Comparison of ENCODE assay signal across 19 cellular contexts in genomic region chr6:34036357-34037069, GRCh38.
"Had no signal": no experiment of that assay in that cellular context is flagged by ENCODE, and none has a peak within 500 bp of the region (broad histone marks: within the 10 kb centered on the region; RNA-seq: fewer than 3 reads in every experiment).

No MANE protein-coding gene starts in this region.

- FAIRE-seq: bronchial epithelial cell had no signal

- H3K9me3 ChIP-seq: ascending aorta, heart left ventricle, mucosa of descending colon, prostate gland, spleen, upper lobe of right lung had no signal

- DNase-seq: activated CD4-positive, alpha-beta T cell treated with anti-CD3 and anti-CD28 coated beads, Interleukin-2, amount 50 U/mL, for 4 hours; activated naive CD8-positive, alpha-beta T cell treated with anti-CD3 and anti-CD28 coated beads, Interleukin-2, amount 50 U/mL, for 24 hours; activated T-cell treated with anti-CD3 and anti-CD28 coated beads, Interleukin-2, amount 50 U/mL, for 72 hours; foreskin keratinocyte; heart left ventricle; mammary epithelial cell; mucosa of descending colon; natural killer cell; occipital lobe; spleen; stimulated activated CD4-positive, alpha-beta T cell treated with anti-CD3 and anti-CD28 coated beads, Interleukin-1b, Interleukin-23, amount 100 ng/mL, for 48 hours; stimulated activated naive CD4-positive, alpha-beta T cell treated with Interleukin-2 at 50 U/mL for 16 hours; upper lobe of right lung had no signal

- H3K36me3 ChIP-seq: ascending aorta, heart left ventricle, prostate gland, spleen, upper lobe of right lung had no signal

- H3K4me1 ChIP-seq: ascending aorta, foreskin keratinocyte, heart left ventricle, prostate gland, spleen, upper lobe of right lung had no signal

- H3K27me3 ChIP-seq: ascending aorta, foreskin keratinocyte, upper lobe of right lung had no signal

- ATAC-seq: activated CD4-positive, CD25-positive, alpha-beta regulatory T cell treated with anti-CD3 and anti-CD28 coated beads, Interleukin-2, amount 50 U/mL, for 24 hours; activated naive CD8-positive, alpha-beta T cell treated with anti-CD3 and anti-CD28 coated beads, Interleukin-2, amount 50 U/mL, for 24 hours; foreskin keratinocyte; heart left ventricle; left lobe of liver; mucosa of descending colon; natural killer cell; sciatic nerve; upper lobe of right lung had no signal

- H3K4me3 ChIP-seq: ascending aorta, heart left ventricle, mucosa of descending colon, prostate gland, spleen, upper lobe of right lung had no signal

- H3K27ac ChIP-seq: ascending aorta, foreskin keratinocyte, heart left ventricle, prostate gland, spleen, upper lobe of right lung had no signal
